In genomic region chrX:48835524-48836329, GRCh38 we compare ENCODE assay signal across 8 cellular contexts. TPM values are rescaled to one million over a fixed set of nuclear protein-coding genes. Genes with fewer than 3 reads are reported as not detected.
DNase-seq lines count a peak whose midpoint lies in the region; ATAC-seq lines count a peak whose summit lies in the region.

A gene with protein sequence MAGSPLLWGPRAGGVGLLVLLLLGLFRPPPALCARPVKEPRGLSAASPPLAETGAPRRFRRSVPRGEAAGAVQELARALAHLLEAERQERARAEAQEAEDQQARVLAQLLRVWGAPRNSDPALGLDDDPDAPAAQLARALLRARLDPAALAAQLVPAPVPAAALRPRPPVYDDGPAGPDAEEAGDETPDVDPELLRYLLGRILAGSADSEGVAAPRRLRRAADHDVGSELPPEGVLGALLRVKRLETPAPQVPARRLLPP (minus strand): TSS chrX:48835610. CDS start chrX:48835532, 78 bp downstream.

- no peaks in the 10 kb centered on the region for H3K36me3 Mint-ChIP-seq in activated CD4-positive, alpha-beta memory T cell treated with anti-CD3 and anti-CD28 coated beads for 36 hours

- no peaks in the 10 kb centered on the region for H3K9me3 ChIP-seq in right cardiac atrium (ENCODE audit: control insufficient read depth, low read length)

- POLR2A ChIA-PET in activated CD4-positive, alpha-beta memory T cell treated with anti-CD3 and anti-CD28 coated beads for 36 hours (lab: Charles Lee): no interaction called here

- H3K4me3 ChIP-seq in right cardiac atrium (ENCODE audit: low read length): peak within 1 kb of the TSS; percentile 52

- peak; percentile 25 for DNase-seq in COLO668 (lab: John Stamatoyannopoulos, UW; ENCODE audit: unreplicated experiment)
- peak; percentile 59 to 94 (median 78) for DNase-seq in NCI-H1417 (lab: John Stamatoyannopoulos, UW)
- DNase-seq in activated CD4-positive, alpha-beta memory T cell treated with anti-CD3 and anti-CD28 coated beads for 36 hours: peak; percentile 39
- DNase-seq in right cardiac atrium: no peak
- peak; percentile 4 to 19 for DNase-seq in stimulated activated CD8-positive, alpha-beta memory T cell treated with anti-CD3 and anti-CD28 coated beads, Interleukin-15, amount 100 ng/mL, for 48 hours (ENCODE audit: low read depth in 2 of 2)
- no peak for DNase-seq in MV-4-11 (lab: John Stamatoyannopoulos, UW)
- no peak for DNase-seq in AG08395 (ENCODE audit: low spot score)

- no peak for ATAC-seq in right cardiac atrium
- ATAC-seq in HG03095 (IDR thresholded peaks at IDR 0.05; ENCODE audit: unreplicated experiment): no peak

- H3K27ac Mint-ChIP-seq in activated CD4-positive, alpha-beta memory T cell treated with anti-CD3 and anti-CD28 coated beads for 36 hours: no peak within 1 kb of the TSS

- H3K9me3 Mint-ChIP-seq in activated CD4-positive, alpha-beta memory T cell treated with anti-CD3 and anti-CD28 coated beads for 36 hours: no peaks in the 10 kb centered on the region

- peaks cover 15% of the 10 kb centered on the region for H3K4me1 Mint-ChIP-seq in activated CD4-positive, alpha-beta memory T cell treated with anti-CD3 and anti-CD28 coated beads for 36 hours (ENCODE audit: low read depth)

- CTCF ChIA-PET in activated CD4-positive, alpha-beta memory T cell treated with anti-CD3 and anti-CD28 coated beads for 36 hours (lab: Charles Lee): no interaction called here

- intact Hi-C loops in activated CD4-positive, alpha-beta memory T cell treated with anti-CD3 and anti-CD28 coated beads for 36 hours (cut with micrococcal nuclease): loop anchor here (10.0 kb wide), 1 partner anchor 209 kb away; the partner anchor contains the start of gene TFE3
- intact Hi-C loops in right cardiac atrium (cut with DNase I): no loop called here

- no peak within 1 kb of the TSS for H3K27ac ChIP-seq in right cardiac atrium (ENCODE audit: low read length)

- peak within 1 kb of the TSS; percentile 80 for H3K4me3 Mint-ChIP-seq in activated CD4-positive, alpha-beta memory T cell treated with anti-CD3 and anti-CD28 coated beads for 36 hours

- H3K27me3 Mint-ChIP-seq in activated CD4-positive, alpha-beta memory T cell treated with anti-CD3 and anti-CD28 coated beads for 36 hours: peaks cover 16% of the 10 kb centered on the region

- H3K4me1 ChIP-seq in right cardiac atrium (ENCODE audit: control insufficient read depth, insufficient read depth, low read length): no peaks in the 10 kb centered on the region

- no peaks in the 10 kb centered on the region for H3K27me3 ChIP-seq in right cardiac atrium (ENCODE audit: control insufficient read depth, insufficient read depth)

- WGBS in right cardiac atrium: 15% methylated on average over 33 of the region's 35 CpGs

RNA-seq across cellular contexts. Expression of the gene that starts here (rescaled TPM):
- 1 to 10 TPM; 2.7 to 2.8 TPM for total RNA-seq in activated CD4-positive, alpha-beta memory T cell treated with anti-CD3 and anti-CD28 coated beads for 36 hours
- total RNA-seq in right cardiac atrium: 1 to 10 TPM; 1.6 to 8.3 (median 4.9) TPM
- polyA plus RNA-seq in right cardiac atrium: 9.6 TPM

Comparison
In these comparisons a context has a peak if more than half of its experiments do, and no peak if none do; other contexts are left out.
1. DNase-seq: peak in COLO668 (single experiment), NCI-H1417 (3 of 3), activated CD4-positive, alpha-beta memory T cell treated with anti-CD3 and anti-CD28 coated beads for 36 hours (single experiment) and stimulated activated CD8-positive, alpha-beta memory T cell treated with anti-CD3 and anti-CD28 coated beads, Interleukin-15, amount 100 ng/mL, for 48 hours (2 of 2); none in right cardiac atrium (0 of 3), MV-4-11 (single experiment) and AG08395 (single experiment).